ENCODE assay signal across 9 cellular contexts in the genomic region with DNA sequence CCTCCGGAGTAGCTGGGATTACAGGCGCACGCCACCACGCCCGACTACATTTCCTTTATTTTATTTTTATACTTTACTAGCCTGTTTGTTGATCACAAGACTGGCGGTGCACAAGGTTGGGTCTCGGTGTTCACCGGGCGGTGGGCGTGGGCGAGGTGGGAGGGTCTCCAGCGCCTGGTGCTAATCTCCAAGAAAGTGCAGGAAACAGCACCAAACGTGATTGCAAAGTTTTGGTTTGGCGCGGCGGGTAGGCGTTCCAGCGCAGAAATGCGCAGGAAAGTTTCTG. TPM values are rescaled to one million over a fixed set of nuclear protein-coding genes. Genes with fewer than 3 reads are reported as not detected.
DNase-seq lines count a peak whose midpoint lies in the region; ATAC-seq and TF ChIP-seq lines count a peak whose summit lies in the region.
"Had no signal": no experiment of that assay in that cellular context is flagged by ENCODE, and none has a peak within 500 bp of the region (broad histone marks: within the 10 kb centered on the region; RNA-seq: fewer than 3 reads in every experiment).

No MANE protein-coding gene starts in this region.

- peak overlapping the region; percentile 88 for H3K4me3 Mint-ChIP-seq in dendritic cell treated with granulocyte-macrophage colony-stimulating factor and Interleukin-4, amounts not matched to agents 40 ng/mL and 50 ng/mL, for 4 days
- H3K4me3 Mint-ChIP-seq in naive thymus-derived CD8-positive, alpha-beta T cell, result peak overlapping the region; percentile 95 to 100 (median 98)

- intact Hi-C loops in dendritic cell treated with granulocyte-macrophage colony-stimulating factor and Interleukin-4, amounts not matched to agents 40 ng/mL and 50 ng/mL, for 4 days (cut with micrococcal nuclease), result loop anchor here (2.0 kb wide), 1 partner anchor 24 kb away; a partner anchor contains a TSS

- CTCF ChIA-PET in AG04449 (lab: Yijun Ruan, JAX), result interaction anchor here (1.0 kb wide), 1 partner anchor 17 kb away, joined by 3 read pairs; no protein-coding TSS in a partner anchor

- H3K36me3 Mint-ChIP-seq in dendritic cell treated with granulocyte-macrophage colony-stimulating factor and Interleukin-4, amounts not matched to agents 40 ng/mL and 50 ng/mL, for 4 days (ENCODE audit: low read depth), result peaks cover 58% of the 10 kb centered on the region
- peaks cover 29 to 62% (median 47%) of the 10 kb centered on the region in 3 donors for H3K36me3 Mint-ChIP-seq in naive thymus-derived CD8-positive, alpha-beta T cell

- peak overlapping the region; percentile 95 for H3K27ac Mint-ChIP-seq in dendritic cell treated with granulocyte-macrophage colony-stimulating factor and Interleukin-4, amounts not matched to agents 40 ng/mL and 50 ng/mL, for 4 days
- H3K27ac Mint-ChIP-seq in naive thymus-derived CD8-positive, alpha-beta T cell, result peak overlapping the region; percentile 92 to 100 (median 99)

- H3K4me1 ChIP-seq in HUES48 (ENCODE audit: control insufficient read depth, insufficient read depth, low read length), result no peaks in the 10 kb centered on the region

- ATAC-seq in naive thymus-derived CD8-positive, alpha-beta T cell, result no peak
- ATAC-seq in HG02870 (IDR thresholded peaks at IDR 0.05; ENCODE audit: unreplicated experiment) (no peak), GM21423 (IDR thresholded peaks at IDR 0.05; ENCODE audit: unreplicated experiment) (no peak)

- peaks cover 7% of the 10 kb centered on the region for H3K27me3 Mint-ChIP-seq in dendritic cell treated with granulocyte-macrophage colony-stimulating factor and Interleukin-4, amounts not matched to agents 40 ng/mL and 50 ng/mL, for 4 days
- peaks cover 6 to 10% (median 8%) of the 10 kb centered on the region in 5 donors for H3K27me3 Mint-ChIP-seq in naive thymus-derived CD8-positive, alpha-beta T cell

- TF ChIP-seq CTCF in AG04449 (IDR thresholded peaks at IDR 0.05; ENCODE audit: insufficient read depth, low read length, missing control alignments), result no peak

- peak overlapping the region; percentile 38; the same call in 1 of the 2 replicates for H3K9ac ChIP-seq in HUES48 (ENCODE audit: low read depth, low read length)

- peaks cover 8% of the 10 kb centered on the region; the same call in 1 of the 2 replicates for H3K36me3 ChIP-seq in HUES48 (ENCODE audit: control insufficient read depth, insufficient read depth, low read length)

- no peaks in the 10 kb centered on the region for H3K27me3 ChIP-seq in HUES48 (ENCODE audit: control insufficient read depth, insufficient read depth, low read length)

- DNase-seq in AG04449 (ENCODE audit: low read depth, low spot score), result no peak
- no peak for DNase-seq in naive thymus-derived CD8-positive, alpha-beta T cell
- no peak for DNase-seq in HUDEP-2 (lab: John Stamatoyannopoulos, UW; ENCODE audit: unreplicated experiment in 76 of 76)
- DNase-seq in NCI-H1930 (lab: John Stamatoyannopoulos, UW), result no peak
- DNase-seq: NCI-H1694 had no signal

- peaks cover 21% of the 10 kb centered on the region for H3K9me3 ChIP-seq in HUES48 (ENCODE audit: control insufficient read depth, insufficient read depth, low read length)

- no peak overlapping the region for H3K27ac ChIP-seq in HUES48 (ENCODE audit: low read depth, low read length)

- no peaks in the 10 kb centered on the region for H3K4me1 Mint-ChIP-seq in dendritic cell treated with granulocyte-macrophage colony-stimulating factor and Interleukin-4, amounts not matched to agents 40 ng/mL and 50 ng/mL, for 4 days (ENCODE audit: low read depth)
- peaks cover 4 to 20% (median 12%) of the 10 kb centered on the region in 4 donors for H3K4me1 Mint-ChIP-seq in naive thymus-derived CD8-positive, alpha-beta T cell

- POLR2A ChIA-PET in AG04449 (lab: Yijun Ruan, JAX), result interaction anchor here (0.6 kb wide), 1 partner anchor 27 kb away, joined by 3 read pairs; no protein-coding TSS in a partner anchor
- POLR2A ChIA-PET in naive thymus-derived CD8-positive, alpha-beta T cell (lab: Charles Lee), result interaction anchor here (0.6 to 2.3 kb wide), 12 partner anchors 12 to 582 kb away, joined by 3 to 19 read pairs (median 4); a partner anchor contains a TSS

- peak overlapping the region; percentile 62 for H3K4me3 ChIP-seq in AG04449 (ENCODE audit: low read depth, low read length)
- peak overlapping the region; percentile 92 for H3K4me3 ChIP-seq in HUES48 (ENCODE audit: low read depth, low read length)

- H3K9me3 Mint-ChIP-seq in dendritic cell treated with granulocyte-macrophage colony-stimulating factor and Interleukin-4, amounts not matched to agents 40 ng/mL and 50 ng/mL, for 4 days, result peaks cover 75% of the 10 kb centered on the region
- peaks cover 0 to 90% (median 33%) of the 10 kb centered on the region in 9 donors for H3K9me3 Mint-ChIP-seq in naive thymus-derived CD8-positive, alpha-beta T cell

RNA-seq across cellular contexts. Expression of a gene that starts 24.1 kb away (rescaled TPM):
- 1 to 10 TPM; 4.6 to 7.0 TPM for total RNA-seq in naive thymus-derived CD8-positive, alpha-beta T cell
- polyA plus RNA-seq in naive thymus-derived CD8-positive, alpha-beta T cell, result under 1 TPM; 0.40 to 0.93 (median 0.54) TPM

RNA-seq across cellular contexts. Expression of a gene that starts 41.5 kb away (rescaled TPM):
- total RNA-seq in naive thymus-derived CD8-positive, alpha-beta T cell, result 10 to 100 TPM; 16.6 to 20.6 TPM
- polyA plus RNA-seq in naive thymus-derived CD8-positive, alpha-beta T cell, result 1 to 10 TPM; 5.1 to 6.6 (median 5.7) TPM

RNA-seq across cellular contexts. Expression of a gene that starts 54.0 kb away (rescaled TPM):
- 10 to 100 TPM; 16.0 to 19.6 TPM for total RNA-seq in naive thymus-derived CD8-positive, alpha-beta T cell
- 1 to 10 TPM; 5.1 to 10.0 (median 6.8) TPM for polyA plus RNA-seq in naive thymus-derived CD8-positive, alpha-beta T cell
